ENCODE assay signal across 8 cellular contexts in genomic region chr22:41532908-41533825, GRCh38. TPM values are rescaled to one million over a fixed set of nuclear protein-coding genes. Genes with fewer than 3 reads are reported as not detected.
DNase-seq lines count a peak whose midpoint lies in the region; ATAC-seq and TF ChIP-seq lines count a peak whose summit lies in the region.

No MANE protein-coding gene starts in this region.

- no peak for ATAC-seq in GM19035 (IDR thresholded peaks at IDR 0.05; ENCODE audit: unreplicated experiment)

- H3K4me1 ChIP-seq in A673 (ENCODE audit: insufficient read depth, low read length, poor library complexity, severe bottlenecking) = no peaks in the 10 kb centered on the region
- no peaks in the 10 kb centered on the region for H3K4me1 ChIP-seq in OCI-LY1 (ENCODE audit: insufficient read depth, low read length, severe bottlenecking)
- peaks cover 0 to 12% (median 5%) of the 10 kb centered on the region in 3 donors for H3K4me1 ChIP-seq in esophagus squamous epithelium

- H3K4me1 Mint-ChIP-seq in activated T-cell treated with anti-CD3 and anti-CD28 coated beads, Interleukin-2, amount 50 U/mL, for 24 hours (ENCODE audit: low read depth) = peaks cover 5% of the 10 kb centered on the region

- H3F3A ChIP-seq in OCI-LY1 (ENCODE audit: insufficient read depth, low read length) = no peaks in the 10 kb centered on the region
- no peaks in the 10 kb centered on the region for H3F3A ChIP-seq in neural cell (ENCODE audit: insufficient read depth, low read length, poor library complexity, severe bottlenecking)

- TF ChIP-seq RAD21 in neural cell (conservative IDR thresholded peaks at IDR 0.05) = peak; percentile 61

- no peak overlapping the region for H2AFZ ChIP-seq in OCI-LY1 (ENCODE audit: low read length)
- no peak overlapping the region for H2AFZ ChIP-seq in neural cell (ENCODE audit: low read depth, low read length)

- TF ChIP-seq POLR2A in GM18951 (IDR thresholded peaks at IDR 0.05; ENCODE audit: extremely low read depth, insufficient read depth, insufficient read length) (peak; percentile 32), esophagus squamous epithelium (IDR thresholded peaks at IDR 0.05) (no peak)

- H3K9me3 Mint-ChIP-seq in activated T-cell treated with anti-CD3 and anti-CD28 coated beads, Interleukin-2, amount 50 U/mL, for 24 hours = no peaks in the 10 kb centered on the region

- H3K4me2 ChIP-seq in OCI-LY1 (ENCODE audit: low read length) (no peak overlapping the region), neural cell (ENCODE audit: low read length) (no peak overlapping the region)

- TF ChIP-seq EP300 in neural cell (conservative IDR thresholded peaks at IDR 0.05; ENCODE audit: poor library complexity, severe bottlenecking) = no peak

- CTCF ChIA-PET in A673 (lab: Charles Lee) = no interaction called here

- no peak overlapping the region for H3K4me3 ChIP-seq in A673 (ENCODE audit: low read depth, low read length, poor library complexity, severe bottlenecking)
- no peak overlapping the region for H3K4me3 ChIP-seq in OCI-LY1 (ENCODE audit: low read depth, low read length, poor library complexity, severe bottlenecking)
- no peak overlapping the region for H3K4me3 ChIP-seq in esophagus squamous epithelium
- no peak overlapping the region for H3K4me3 ChIP-seq in neural cell (ENCODE audit: low read length)

- no peaks in the 10 kb centered on the region for H3K79me2 ChIP-seq in OCI-LY1 (ENCODE audit: insufficient read depth, low read length)
- H3K79me2 ChIP-seq in neural cell (replicated peaks; ENCODE audit: insufficient read depth, low read length) = peaks cover 3% of the 10 kb centered on the region

- peak overlapping the region; percentile 69 for H3K27ac Mint-ChIP-seq in activated T-cell treated with anti-CD3 and anti-CD28 coated beads, Interleukin-2, amount 50 U/mL, for 24 hours

- 48 to 65% methylated on average over 4 to 5 of the region's 19 CpGs for WGBS in esophagus squamous epithelium, 2 donors

- H3K27me3 ChIP-seq in A673 (replicated peaks; ENCODE audit: insufficient read depth, low read depth, low read length, poor library complexity) (no peaks in the 10 kb centered on the region), OCI-LY1 (ENCODE audit: insufficient read depth, low read length) (no peaks in the 10 kb centered on the region), esophagus squamous epithelium (no peaks in the 10 kb centered on the region), neural cell (ENCODE audit: insufficient read depth, low read depth, low read length) (no peaks in the 10 kb centered on the region)

- TF ChIP-seq CTCF in A673 (conservative IDR thresholded peaks at IDR 0.05; ENCODE audit: low read depth, low read length) (peak; percentile 86), OCI-LY1 (IDR thresholded peaks at IDR 0.05; ENCODE audit: low read length) (peak; percentile 86), esophagus squamous epithelium (IDR thresholded peaks at IDR 0.05) (peak; percentile 52 to 79 (median 66)), neural cell (IDR thresholded peaks at IDR 0.05; ENCODE audit: poor library complexity, severe bottlenecking) (peak; percentile 73)

- DNase-seq in A673 (ENCODE audit: low spot score) = peak; percentile 66
- DNase-seq in activated T-cell treated with anti-CD3 and anti-CD28 coated beads, Interleukin-2, amount 50 U/mL, for 24 hours = peak; percentile 80
- DNase-seq in esophagus squamous epithelium (lab: John Stamatoyannopoulos, UW) = no peak
- peak in 38 of 49 donors; percentile 14 to 93 (median 52) for DNase-seq in substantia nigra (lab: John Stamatoyannopoulos, UW)

- in situ Hi-C loops in GM18951 (cut with MboI; ENCODE audit: low sequenced_read_pairs, unreplicated experiment) = loop anchor here (5.0 kb wide), 1 partner anchor 131 kb away; no protein-coding TSS in a partner anchor

- no peak overlapping the region for H3K27ac ChIP-seq in A673 (ENCODE audit: low read depth, low read length, poor library complexity, severe bottlenecking)
- H3K27ac ChIP-seq in OCI-LY1 (ENCODE audit: low read depth, low read length, poor library complexity, severe bottlenecking) = no peak overlapping the region
- H3K27ac ChIP-seq in esophagus squamous epithelium = peak overlapping the region; percentile 4 to 60 (median 29)
- H3K27ac ChIP-seq in neural cell (ENCODE audit: low read length) = no peak overlapping the region
- peak overlapping the region; percentile 74 for H3K27ac ChIP-seq in substantia nigra (ENCODE audit: low read depth, low read length, poor library complexity, severe bottlenecking)

- peaks cover 82% of the 10 kb centered on the region for H3K36me3 Mint-ChIP-seq in activated T-cell treated with anti-CD3 and anti-CD28 coated beads, Interleukin-2, amount 50 U/mL, for 24 hours (ENCODE audit: low read depth)

- H3K9me2 ChIP-seq in OCI-LY1 (ENCODE audit: low read depth, low read length) (no peaks in the 10 kb centered on the region), neural cell (ENCODE audit: insufficient read depth, low read length) (no peaks in the 10 kb centered on the region)

- intact Hi-C loops in A673 (cut with micrococcal nuclease; ENCODE audit: unreplicated experiment) (loop anchor here (5.0 kb wide), 1 partner anchor 131 kb away; no protein-coding TSS in a partner anchor), esophagus squamous epithelium (cut with DNase I) (no loop called here)

- H3K36me3 ChIP-seq in A673 (ENCODE audit: insufficient read depth, low read length, poor library complexity, severe bottlenecking) (peaks cover 71% of the 10 kb centered on the region), OCI-LY1 (ENCODE audit: insufficient read depth, low read length) (peaks cover 71% of the 10 kb centered on the region), esophagus squamous epithelium (peaks cover 3 to 100% (median 17%) of the 10 kb centered on the region in 3 donors), neural cell (ENCODE audit: insufficient read depth, low read length) (no peaks in the 10 kb centered on the region)

- H3K9me3 ChIP-seq in A673 (ENCODE audit: low read depth, low read length, poor library complexity, severe bottlenecking) = no peaks in the 10 kb centered on the region
- H3K9me3 ChIP-seq in OCI-LY1 (ENCODE audit: low read length) = no peaks in the 10 kb centered on the region
- no peaks in the 10 kb centered on the region for H3K9me3 ChIP-seq in esophagus squamous epithelium
- H3K9me3 ChIP-seq in neural cell (ENCODE audit: low read length) = no peaks in the 10 kb centered on the region

- no TSS peak for BruUV-seq in A673 (replicated peaks; lab: Mats Ljungman, UMichigan)

- H3K27me3 Mint-ChIP-seq in activated T-cell treated with anti-CD3 and anti-CD28 coated beads, Interleukin-2, amount 50 U/mL, for 24 hours = no peaks in the 10 kb centered on the region

- H4K20me1 ChIP-seq in OCI-LY1 (ENCODE audit: insufficient read depth, low read length) = no peaks in the 10 kb centered on the region
- H4K20me1 ChIP-seq in neural cell (ENCODE audit: insufficient read depth) = no peaks in the 10 kb centered on the region

- no peak overlapping the region for H3K4me3 Mint-ChIP-seq in activated T-cell treated with anti-CD3 and anti-CD28 coated beads, Interleukin-2, amount 50 U/mL, for 24 hours

- POLR2A ChIA-PET in A673 (lab: Charles Lee; ENCODE audit: low non-redundant PET) = no interaction called here

- H3K9ac ChIP-seq in OCI-LY1 (ENCODE audit: low read length) (no peak overlapping the region), neural cell (ENCODE audit: low read length) (no peak overlapping the region)

TF ChIP-seq in neural cell, 6 proteins besides CTCF, POLR2A, EP300 and RAD21:
- TF ChIP-seq POLR2AphosphoS5 (IDR thresholded peaks at IDR 0.05) (no peak), TAF1 (IDR thresholded peaks at IDR 0.05; ENCODE audit: low read depth) (no peak), SMC3 (conservative IDR thresholded peaks at IDR 0.05; ENCODE audit: poor library complexity) (peak; percentile 70)

RNA-seq across cellular contexts. Expression of gene POLR3H, which starts 11.1 kb away (rescaled TPM):
- 79.5 and 92.1 TPM in 2 replicates for total RNA-seq in A673 (2021)
- total RNA-seq in esophagus squamous epithelium = 10 to 100 TPM; 13.7 to 23.3 (median 16.1) TPM
- 28.0 and 35.8 TPM in 2 replicates for polyA plus RNA-seq in neural cell
- polyA minus RNA-seq in neural cell = 25.8 and 27.0 TPM in 2 replicates

RNA-seq across cellular contexts. Expression of gene CSDC2, which starts 27.6 kb away (rescaled TPM):
- total RNA-seq in A673 (2021) (1.8 and 2.6 TPM in 2 replicates), esophagus squamous epithelium (1 to 10 TPM in 2 of 4 donors, under 1 TPM in 2; 0.19 to 2.7 (median 0.73) TPM)
- 7.1 and 10.3 TPM in 2 replicates for polyA plus RNA-seq in neural cell
- polyA minus RNA-seq in neural cell = 6.3 and 7.8 TPM in 2 replicates

RNA-seq across cellular contexts. Expression of gene PMM1, which starts 56.5 kb away (rescaled TPM):
- total RNA-seq in A673 (2021) (26.8 and 30.5 TPM in 2 replicates), esophagus squamous epithelium (10 to 100 TPM; 17.9 to 65.2 (median 49.5) TPM)
- 55.5 and 61.6 TPM in 2 replicates for polyA plus RNA-seq in neural cell
- polyA minus RNA-seq in neural cell = 20.9 and 23.3 TPM in 2 replicates

Comparison
In these comparisons a context has a peak if more than half of its experiments do, and no peak if none do; other contexts are left out.
1. H3K27ac ChIP-seq: peak in esophagus squamous epithelium (4 of 4) and substantia nigra (single experiment); none in A673 (single experiment), OCI-LY1 (single experiment) and neural cell (single experiment).
2. Peak in every context shown above with its lines, with median percentiles within 50 percentile points of each other: CTCF ChIP-seq.